Comparison of ENCODE assay signal across 1 cellular context in genomic region chr1:156644640-156645039, GRCh38.
TF ChIP-seq lines count a peak whose summit lies in the region.

No MANE protein-coding gene starts in this region.

TF ChIP-seq in K562, 482 proteins besides CTCF, POLR2A, EP300 and RAD21:
- TF ChIP-seq NR2C1 (IDR thresholded peaks at IDR 0.05), result no peak
- no peak for TF ChIP-seq NR2C1 (tag; IDR thresholded peaks at IDR 0.05)
- peak; percentile 30 for TF ChIP-seq POLR2B (IDR thresholded peaks at IDR 0.05; ENCODE audit: low read depth, partially characterized antibody)
- TF ChIP-seq KDM1A (IDR thresholded peaks at IDR 0.05), result peak in 1 of 2 experiments; percentile 17; a peak in 1 of 4 replicates
- TF ChIP-seq BCOR (IDR thresholded peaks at IDR 0.05), result peak; percentile 79
- peak; percentile 82 for TF ChIP-seq RBM25 (IDR thresholded peaks at IDR 0.05; ENCODE audit: low read depth, low read length, severe bottlenecking)
- no peak for TF ChIP-seq NR0B1 (IDR thresholded peaks at IDR 0.05; ENCODE audit: partially characterized antibody)
- TF ChIP-seq SUPT5H (IDR thresholded peaks at IDR 0.05), result 0 out of 2 replicates have a peak, but pooled peaks have one; percentile 32
- TF ChIP-seq ZNF175 (CRISPR knock-in tag; IDR thresholded peaks at IDR 0.05; ENCODE audit: low read depth), result no peak
TF ChIP-seq in K562: peak in this region for 5.
